22 cellular contexts compared by ENCODE assay signal in genomic region chr11:116916052-116916451, GRCh38.
DNase-seq lines count a peak whose midpoint lies in the region; ATAC-seq and TF ChIP-seq lines count a peak whose summit lies in the region.
"Had no signal": no experiment of that assay in that cellular context is flagged by ENCODE, and none has a peak within 500 bp of the region (broad histone marks: within the 10 kb centered on the region; RNA-seq: fewer than 3 reads in every experiment).

No MANE protein-coding gene starts in this region.

- intact Hi-C loops in Panc1 (cut with micrococcal nuclease; ENCODE audit: unreplicated experiment), result no loop called here

- H3K4me3 ChIP-seq in DOHH2 (ENCODE audit: low read length) (no peak overlapping the region), Panc1 (ENCODE audit: low read depth in 2 of 2, low read length in 2 of 2) (no peak overlapping the region), fibroblast of the aortic adventitia (ENCODE audit: low read depth, low read length) (no peak overlapping the region), thoracic aorta (no peak overlapping the region), GM23248 (no peak overlapping the region)
- H3K4me3 ChIP-seq: BLaER1 treated with 17β-estradiol and CSF1 and Interleukin-3, amounts not matched to agents 10 nM and 100 nM; PC-9 had no signal

- H3K36me3 ChIP-seq in DOHH2 (ENCODE audit: control insufficient read depth, low read length) (peaks cover 3% of the 10 kb centered on the region; the same call in 1 of the 2 replicates), Panc1 (ENCODE audit: control insufficient read depth, insufficient read depth, low read length) (no peaks in the 10 kb centered on the region), thoracic aorta (no peaks in the 10 kb centered on the region), GM23248 (ENCODE audit: low read depth) (no peaks in the 10 kb centered on the region)

- no peak overlapping the region for H2AFZ ChIP-seq in GM23248
- H2AFZ ChIP-seq: PC-9 had no signal

- in situ Hi-C loops in Panc1 (cut with HindIII; ENCODE audit: low pct_unique_long_range_greater_than_20kb, low sequenced_read_pairs) (no loop called here), GM23248 (cut with MboI) (no loop called here)

- H4K20me1 ChIP-seq in DOHH2 (ENCODE audit: control insufficient read depth, insufficient read depth, low read depth, low read length), result no peaks in the 10 kb centered on the region
- no peaks in the 10 kb centered on the region for H4K20me1 ChIP-seq in GM23248 (ENCODE audit: insufficient read depth)

- H3K9me3 ChIP-seq in DOHH2 (ENCODE audit: control insufficient read depth, insufficient read depth, low read length) (no peaks in the 10 kb centered on the region), Panc1 (ENCODE audit: control insufficient read depth, insufficient read depth, low read depth, low read length) (no peaks in the 10 kb centered on the region), thoracic aorta (no peaks in the 10 kb centered on the region), GM23248 (ENCODE audit: low read depth) (no peaks in the 10 kb centered on the region)
- H3K9me3 ChIP-seq: BLaER1 treated with 17β-estradiol and CSF1 and Interleukin-3, amounts not matched to agents 10 nM and 100 nM had no signal

- TF ChIP-seq CTCF in DOHH2 (IDR thresholded peaks at IDR 0.05; ENCODE audit: low read depth, low read length, poor library complexity, severe bottlenecking) (no peak), Panc1 (IDR thresholded peaks at IDR 0.05) (peak; percentile 6; the same call in 1 of the 2 replicates), fibroblast of the aortic adventitia (IDR thresholded peaks at IDR 0.05; ENCODE audit: insufficient read depth, low read length) (peak; percentile 11), thoracic aorta (IDR thresholded peaks at IDR 0.05) (peak; percentile 9)

- H3F3A ChIP-seq in DOHH2 (ENCODE audit: control insufficient read depth, insufficient read depth), result peaks cover 13% of the 10 kb centered on the region; the same call in 1 of the 2 replicates
- peaks cover 14% of the 10 kb centered on the region; the same call in 1 of the 2 replicates for H3F3A ChIP-seq in GM23248 (ENCODE audit: insufficient read depth)

- H3K27me3 ChIP-seq in DOHH2 (ENCODE audit: control insufficient read depth, low read length), result no peaks in the 10 kb centered on the region
- no peaks in the 10 kb centered on the region for H3K27me3 ChIP-seq in Panc1 (ENCODE audit: control insufficient read depth, insufficient read depth, low read length)
- no peaks in the 10 kb centered on the region for H3K27me3 ChIP-seq in thoracic aorta (replicated peaks; ENCODE audit: insufficient read depth)
- no peaks in the 10 kb centered on the region for H3K27me3 ChIP-seq in GM23248 (replicated peaks; ENCODE audit: insufficient read depth)
- H3K27me3 ChIP-seq: BLaER1 treated with 17β-estradiol and CSF1 and Interleukin-3, amounts not matched to agents 10 nM and 100 nM had no signal

- no TSS peak for BruUV-seq in Panc1 (replicated peaks; lab: Mats Ljungman, UMichigan)

- POLR2A ChIA-PET in Panc1 (lab: Charles Lee), result no interaction called here

- CTCF ChIA-PET in Panc1 (lab: Charles Lee), result no interaction called here

- H3K4me1 ChIP-seq in DOHH2 (ENCODE audit: control insufficient read depth, low read length) (peaks cover 38% of the 10 kb centered on the region), Panc1 (ENCODE audit: control insufficient read depth, insufficient read depth, low read length) (peaks cover 5% of the 10 kb centered on the region; the same call in 1 of the 2 replicates), thoracic aorta (ENCODE audit: control insufficient read depth in 1 of 2, low read depth in 2 of 2) (peaks cover 0 to 11% of the 10 kb centered on the region in 2 donors), GM23248 (ENCODE audit: insufficient read depth) (peaks cover 15% of the 10 kb centered on the region)

- no peak overlapping the region for H3K9ac ChIP-seq in GM23248
- H3K9ac ChIP-seq: BLaER1 treated with 17β-estradiol and CSF1 and Interleukin-3, amounts not matched to agents 10 nM and 100 nM had no signal

- ATAC-seq in Panc1 (no peak), thoracic aorta (ENCODE audit: insufficient number of reproducible peaks, low FRiP score, low read depth) (no peak), HG03095 (IDR thresholded peaks at IDR 0.05; ENCODE audit: unreplicated experiment) (no peak)
- ATAC-seq: HCT116 had no signal

- H3K9me2 ChIP-seq in DOHH2 (replicated peaks; ENCODE audit: control insufficient read depth, low read length) (no peaks in the 10 kb centered on the region), GM23248 (ENCODE audit: insufficient read depth) (no peaks in the 10 kb centered on the region)

- 100% methylated on average over 2 of the region's 2 CpGs for WGBS in GM23248 (ENCODE audit: low coverage in 1 of 2, low lambda C conversion rate in 2 of 2, missing lambda C conversion rate in 2 of 2), 2 experiments

- H3K79me2 ChIP-seq in DOHH2 (ENCODE audit: control insufficient read depth, low read length) (no peaks in the 10 kb centered on the region), GM23248 (ENCODE audit: insufficient read depth) (no peaks in the 10 kb centered on the region)

- H3K4me2 ChIP-seq in DOHH2 (ENCODE audit: low read length) (no peak overlapping the region), GM23248 (ENCODE audit: unreplicated experiment) (no peak overlapping the region)
- H3K4me2 ChIP-seq: BLaER1 treated with 17β-estradiol and CSF1 and Interleukin-3, amounts not matched to agents 10 nM and 100 nM; PC-9 had no signal

- H3K27ac ChIP-seq in DOHH2 (ENCODE audit: low read depth, low read length), result peak overlapping the region; percentile 73
- no peak overlapping the region for H3K27ac ChIP-seq in Panc1 (ENCODE audit: low read length)
- H3K27ac ChIP-seq in thoracic aorta, result no peak overlapping the region
- H3K27ac ChIP-seq in GM23248, result no peak overlapping the region
- H3K27ac ChIP-seq: BLaER1 treated with 17β-estradiol and CSF1 and Interleukin-3, amounts not matched to agents 10 nM and 100 nM; PC-9; RWPE1 had no signal

- DNase-seq in Panc1 (ENCODE audit: low read depth, low spot score) (no peak), fibroblast of the aortic adventitia (ENCODE audit: low read depth) (no peak), thoracic aorta (ENCODE audit: low spot score) (no peak), HT-29 (ENCODE audit: low spot score) (no peak), GM23248 (no peak)
- DNase-seq: CD4-positive, alpha-beta memory T cell; COR-L47; GF-D8; KBM-7; NCI-H1105 treated with DMSO at 0.1 percent for 48 hours; NCI-H146; NCI-H1930; NCI-H2107; NCI-H524; NCI-H774; PC-9; SHP77 had no signal
